Comparison of ENCODE assay signal across 9 cellular contexts in the genomic region with DNA sequence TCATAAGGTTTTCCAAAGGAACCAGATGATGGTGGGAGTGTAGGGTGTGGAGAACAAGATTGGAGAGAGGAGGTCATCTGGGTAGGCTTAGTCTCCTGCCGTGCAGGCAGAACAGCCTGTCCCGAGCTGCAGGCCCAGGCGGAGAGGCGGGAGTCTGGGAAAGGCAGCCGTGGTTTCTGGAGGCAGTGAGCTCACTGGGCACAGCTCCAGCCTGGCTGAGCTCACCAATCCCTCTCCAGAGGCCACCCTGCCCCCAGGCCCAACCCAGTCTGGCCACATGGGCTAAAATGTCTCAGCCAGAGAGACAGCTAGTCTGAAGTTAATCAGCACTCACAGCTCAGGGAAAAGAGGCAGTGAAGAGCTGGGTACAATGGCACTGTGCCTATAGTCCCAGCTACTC. TPM values are rescaled to one million over a fixed set of nuclear protein-coding genes. Genes with fewer than 3 reads are reported as not detected.
A peak's percentile ranks its signal among the peaks of the same experiment; 100 is the strongest.
DNase-seq lines count a peak whose midpoint lies in the region; TF ChIP-seq lines count a peak whose summit lies in the region.
"Had no signal": no experiment of that assay in that cellular context is flagged by ENCODE, and none has a peak within 500 bp of the region (broad histone marks: within the 10 kb centered on the region; RNA-seq: fewer than 3 reads in every experiment).

No MANE protein-coding gene starts in this region.

- H2AFZ ChIP-seq in smooth muscle cell (ENCODE audit: low read depth) = no peak overlapping the region

- H3K4me3 Mint-ChIP-seq in activated naive CD4-positive, alpha-beta T cell treated with anti-CD3 and anti-CD28 coated beads, Interleukin-2, amount 10 ng/mL, durations not matched to agents 7 days and 5 days = no peak overlapping the region

- WGBS in smooth muscle cell (ENCODE audit: low lambda C conversion rate) = 10% methylated on average over 5 of the region's 5 CpGs

- H3K9me3 ChIP-seq in HEK293 (ENCODE audit: control insufficient read depth, insufficient read depth, low read depth, low read length) (no peaks in the 10 kb centered on the region), smooth muscle cell (replicated peaks; ENCODE audit: low read depth) (no peaks in the 10 kb centered on the region)

- H3K79me2 ChIP-seq in smooth muscle cell (ENCODE audit: low read depth) = peaks cover 36% of the 10 kb centered on the region

- no peak overlapping the region for H3K27ac ChIP-seq in HEK293 (ENCODE audit: extremely low read depth, low read depth, low read length)
- peak overlapping the region; percentile 90 for H3K27ac ChIP-seq in smooth muscle cell (ENCODE audit: low read depth)

- H3K4me1 ChIP-seq in HEK293 (ENCODE audit: control insufficient read depth, insufficient read depth, low read length) (0 out of 2 replicates have a peak, but pooled peaks cover 2% of the 10 kb centered on the region), smooth muscle cell (ENCODE audit: low read depth) (no peaks in the 10 kb centered on the region)

- CTCF ChIA-PET in HEK293 (lab: Yijun Ruan, JAX) = interaction anchor here (0.6 to 2.4 kb wide), 7 partner anchors 10 to 285 kb away, joined by 3 to 20 read pairs (median 5); partner anchors contain the start of gene P4HA2
- CTCF ChIA-PET in activated naive CD4-positive, alpha-beta T cell treated with anti-CD3 and anti-CD28 coated beads, Interleukin-2, amount 10 ng/mL, durations not matched to agents 7 days and 5 days (lab: Charles Lee) = interaction anchor here (1.5 kb wide), 1 partner anchor 23 kb away, joined by 6 read pairs; no protein-coding TSS in a partner anchor

- H3K4me2 ChIP-seq in smooth muscle cell = peak overlapping the region; percentile 70

- H3K27me3 ChIP-seq in smooth muscle cell (ENCODE audit: low read depth) = no peaks in the 10 kb centered on the region

- no peak overlapping the region for H3K4me3 ChIP-seq in HEK293 (ENCODE audit: low read depth, low read length)
- no peak overlapping the region for H3K4me3 ChIP-seq in astrocyte of the spinal cord (ENCODE audit: low read depth, low read length)
- H3K4me3 ChIP-seq in smooth muscle cell = no peak overlapping the region

- DNase-seq in astrocyte of the spinal cord (ENCODE audit: low read depth, low spot score) (peak; percentile 98), iPS-NIHi11 (ENCODE audit: low spot score) (peak; percentile 62), smooth muscle cell (lab: John Stamatoyannopoulos, UW; ENCODE audit: unreplicated experiment) (peak; percentile 53), SHP77 (lab: John Stamatoyannopoulos, UW) (no peak), NCI-H2171 (lab: John Stamatoyannopoulos, UW) (no peak), GF-D8 (lab: John Stamatoyannopoulos, UW) (no peak)
- no peak for DNase-seq in activated naive CD4-positive, alpha-beta T cell treated with anti-CD3 and anti-CD28 coated beads, Interleukin-2, amount 10 ng/mL, durations not matched to agents 7 days and 5 days
- DNase-seq: stimulated activated CD4-positive, alpha-beta T cell treated with anti-CD3 and anti-CD28 coated beads, Interleukin-4, amount 100 ng/mL, for 24 hours had no signal

- H4K20me1 ChIP-seq in smooth muscle cell (ENCODE audit: low read depth) = peaks cover 94% of the 10 kb centered on the region

- H3K36me3 ChIP-seq in HEK293 (ENCODE audit: control insufficient read depth in 2 of 2, insufficient read depth in 1 of 2, low read length in 2 of 2) (peaks cover 3 to 73% of the 10 kb centered on the region in 2 experiments; a peak in 1 of 3 replicates), smooth muscle cell (ENCODE audit: low read depth) (peaks cover 4% of the 10 kb centered on the region)

- no peaks in the 10 kb centered on the region for H3K4me1 Mint-ChIP-seq in activated naive CD4-positive, alpha-beta T cell treated with anti-CD3 and anti-CD28 coated beads, Interleukin-2, amount 10 ng/mL, durations not matched to agents 7 days and 5 days

- H3K27ac Mint-ChIP-seq in activated naive CD4-positive, alpha-beta T cell treated with anti-CD3 and anti-CD28 coated beads, Interleukin-2, amount 10 ng/mL, durations not matched to agents 7 days and 5 days = no peak overlapping the region

- H3K9me3 Mint-ChIP-seq in activated naive CD4-positive, alpha-beta T cell treated with anti-CD3 and anti-CD28 coated beads, Interleukin-2, amount 10 ng/mL, durations not matched to agents 7 days and 5 days = no peaks in the 10 kb centered on the region

- peaks cover 13% of the 10 kb centered on the region for H3K27me3 Mint-ChIP-seq in activated naive CD4-positive, alpha-beta T cell treated with anti-CD3 and anti-CD28 coated beads, Interleukin-2, amount 10 ng/mL, durations not matched to agents 7 days and 5 days

- in situ Hi-C loops in astrocyte of the spinal cord (cut with HindIII; ENCODE audit: low sequenced_read_pairs) = no loop called here

- no peaks in the 10 kb centered on the region for H3K36me3 Mint-ChIP-seq in activated naive CD4-positive, alpha-beta T cell treated with anti-CD3 and anti-CD28 coated beads, Interleukin-2, amount 10 ng/mL, durations not matched to agents 7 days and 5 days

- TF ChIP-seq CTCF in HEK293 (tag by site-specific recombination; IDR thresholded peaks at IDR 0.05) (no peak), astrocyte of the spinal cord (IDR thresholded peaks at IDR 0.05; ENCODE audit: low read depth, low read length) (no peak), smooth muscle cell (IDR thresholded peaks at IDR 0.05; ENCODE audit: borderline replicate concordance, insufficient read depth, poor library complexity, severe bottlenecking) (no peak)

- peaks cover 7% of the 10 kb centered on the region for H3F3A ChIP-seq in smooth muscle cell (ENCODE audit: low read depth)

- POLR2A ChIA-PET in HEK293 (lab: Yijun Ruan, JAX) = interaction anchor here (0.6 to 2.7 kb wide), 6 partner anchors 10 to 561 kb away, joined by 3 to 28 read pairs (median 12); partner anchors contain the start of genes P4HA2 and SLC22A4

- H3K9ac ChIP-seq in smooth muscle cell (ENCODE audit: low read depth) = peak overlapping the region; percentile 59

TF ChIP-seq in HEK293, 187 proteins besides CTCF, POLR2A, EP300 and RAD21 (continues in another document):
- no peak for TF ChIP-seq ZNF488 (tag by site-specific recombination; IDR thresholded peaks at IDR 0.05)
- TF ChIP-seq ZNF518A (tag by site-specific recombination; conservative IDR thresholded peaks at IDR 0.05; ENCODE audit: low read depth) = no peak
- TF ChIP-seq ZNF19 (tag by site-specific recombination; IDR thresholded peaks at IDR 0.05; ENCODE audit: low read depth) = no peak
- no peak for TF ChIP-seq ZNF654 (tag by site-specific recombination; IDR thresholded peaks at IDR 0.05; ENCODE audit: low read depth)
- TF ChIP-seq ZNF560 (tag by site-specific recombination; IDR thresholded peaks at IDR 0.05; ENCODE audit: borderline replicate concordance) = no peak
- TF ChIP-seq GLIS1 (tag by site-specific recombination; IDR thresholded peaks at IDR 0.05) = peak; percentile 64
- no peak for TF ChIP-seq ZNF777 (tag by site-specific recombination; IDR thresholded peaks at IDR 0.05; ENCODE audit: borderline replicate concordance)

RNA-seq across cellular contexts. Expression of gene P4HA2, which starts 12.3 kb away (rescaled TPM):
- total RNA-seq in smooth muscle cell = 352 and 482 TPM in 2 replicates
- 500 and 707 TPM in 2 replicates for polyA plus RNA-seq in smooth muscle cell

RNA-seq across cellular contexts. Expression of gene PDLIM4, which starts 42.2 kb away (rescaled TPM):
- total RNA-seq in smooth muscle cell = 77.4 and 93.8 TPM in 2 replicates
- 275 and 338 TPM in 2 replicates for polyA plus RNA-seq in smooth muscle cell

Comparison
In these comparisons a context has a peak if more than half of its experiments do, and no peak if none do; other contexts are left out.
1. DNase-seq: peak in astrocyte of the spinal cord (single experiment), iPS-NIHi11 (single experiment) and smooth muscle cell (single experiment); none in activated naive CD4-positive, alpha-beta T cell treated with anti-CD3 and anti-CD28 coated beads, Interleukin-2, amount 10 ng/mL, durations not matched to agents 7 days and 5 days (single experiment), SHP77 (0 of 2), NCI-H2171 (single experiment) and GF-D8 (single experiment).